Comparison of ENCODE assay signal across 11 cellular contexts in the genomic region with DNA sequence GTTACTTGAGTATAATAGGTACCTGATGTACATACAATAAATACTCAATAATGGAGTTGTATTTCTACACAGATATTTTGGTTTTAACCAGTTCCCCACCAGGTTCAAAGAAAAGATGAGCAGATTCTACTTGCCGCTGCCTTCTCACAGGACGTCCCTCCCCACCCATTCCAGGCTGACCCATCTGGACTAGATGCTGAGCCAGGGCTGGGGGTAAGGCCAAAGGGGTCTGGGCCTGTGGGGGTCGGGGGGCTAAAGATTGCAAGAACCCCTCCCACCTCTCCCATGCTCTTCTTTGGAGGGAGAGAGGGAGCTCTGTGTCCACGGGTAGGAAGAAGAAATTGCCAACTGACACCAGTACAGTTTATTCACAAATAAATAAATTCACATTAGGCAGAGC. TPM values are rescaled to one million over a fixed set of nuclear protein-coding genes. Genes with fewer than 3 reads are reported as not detected.
A peak's percentile ranks its signal among the peaks of the same experiment; 100 is the strongest.
DNase-seq lines count a peak whose midpoint lies in the region; ATAC-seq, FAIRE-seq and TF ChIP-seq lines count a peak whose summit lies in the region.
"Had no signal": no experiment of that assay in that cellular context is flagged by ENCODE, and none has a peak within 500 bp of the region (broad histone marks: within the 10 kb centered on the region; RNA-seq: fewer than 3 reads in every experiment).

No MANE protein-coding gene starts in this region.

- TF ChIP-seq CTCF in A549 (IDR thresholded peaks at IDR 0.05), result no peak
- no peak for TF ChIP-seq CTCF in HCT116 (IDR thresholded peaks at IDR 0.05 in 2 of 3, conservative IDR thresholded peaks at IDR 0.05 in 1 of 3; ENCODE audit: borderline replicate concordance in 1 of 3, insufficient read depth in 1 of 3, low read depth in 2 of 3, low read length in 2 of 3)
- TF ChIP-seq CTCF in astrocyte (IDR thresholded peaks at IDR 0.05; ENCODE audit: insufficient read depth, low read depth, low read length), result no peak

- intact Hi-C loops in HCT116 (cut with micrococcal nuclease), result loop anchor here (10.0 kb wide), 1 partner anchor 465 kb away; no protein-coding TSS in a partner anchor
- intact Hi-C loops in naive thymus-derived CD4-positive, alpha-beta T cell (cut with micrococcal nuclease), result no loop called here
- intact Hi-C loops in head of caudate nucleus (cut with DNase I), result no loop called here

- H3K36me3 Mint-ChIP-seq in astrocyte (ENCODE audit: low read depth, unreplicated experiment), result no peaks in the 10 kb centered on the region
- H3K36me3 Mint-ChIP-seq in naive thymus-derived CD4-positive, alpha-beta T cell, result no peaks in the 10 kb centered on the region

- ATAC-seq in A549 (no peak), HCT116 (no peak), GM18520 (IDR thresholded peaks at IDR 0.05; ENCODE audit: unreplicated experiment) (no peak)
- ATAC-seq in naive thymus-derived CD4-positive, alpha-beta T cell, result no peak

- H3K36me3 ChIP-seq in HCT116 (ENCODE audit: control insufficient read depth in 1 of 2, insufficient read depth in 2 of 2, low read length in 2 of 2) (no peaks in the 10 kb centered on the region), astrocyte (ENCODE audit: insufficient read depth, low read length) (no peaks in the 10 kb centered on the region)
- no peaks in the 10 kb centered on the region for H3K36me3 ChIP-seq in naive thymus-derived CD4-positive, alpha-beta T cell (ENCODE audit: control insufficient read depth in 2 of 3, insufficient read depth in 3 of 3, low read length in 3 of 3)

- H2AFZ ChIP-seq in HCT116 (ENCODE audit: low read depth, low read length, poor library complexity, severe bottlenecking) (peak overlapping the region; percentile 54), astrocyte (ENCODE audit: low read depth, low read length) (peak overlapping the region; percentile 88)

- H3K9me2 ChIP-seq in HCT116 (ENCODE audit: insufficient read depth), result no peaks in the 10 kb centered on the region

- H3K27ac Mint-ChIP-seq in astrocyte (ENCODE audit: unreplicated experiment), result no peak overlapping the region
- H3K27ac Mint-ChIP-seq in naive thymus-derived CD4-positive, alpha-beta T cell, result peak overlapping the region in 1 of 9 donors; percentile 53

- CTCF ChIA-PET in A549 (lab: Yijun Ruan, JAX), result interaction anchor here (0.7 to 17.7 kb wide), 13 partner anchors 8 to 471 kb away, joined by 3 to 491 read pairs (median 5); no protein-coding TSS in a partner anchor
- CTCF ChIA-PET in HCT116 (lab: Charles Lee), result interaction anchor here (1.4 to 2.6 kb wide), 4 partner anchors 9 to 139 kb away, joined by 4 to 15 read pairs (median 8); no protein-coding TSS in a partner anchor
- CTCF ChIA-PET in naive thymus-derived CD4-positive, alpha-beta T cell (lab: Charles Lee), result no interaction called here

- H3K27me3 ChIP-seq in HCT116 (ENCODE audit: insufficient read depth, low read length), result no peaks in the 10 kb centered on the region
- H3K27me3 ChIP-seq in astrocyte (ENCODE audit: insufficient read depth, low read length), result peaks cover 40% of the 10 kb centered on the region
- H3K27me3 ChIP-seq in naive thymus-derived CD4-positive, alpha-beta T cell (ENCODE audit: control insufficient read depth in 2 of 2, insufficient read depth in 2 of 2, low read length in 2 of 2), result no peaks in the 10 kb centered on the region

- WGBS in A549 (ENCODE audit: missing lambda C conversion rate), result 85% methylated on average over 4 of the region's 4 CpGs

- H4K20me1 ChIP-seq in HCT116 (ENCODE audit: insufficient read depth) (no peaks in the 10 kb centered on the region), astrocyte (ENCODE audit: insufficient read depth, low read length) (no peaks in the 10 kb centered on the region)

- BruUV-seq in HCT116 (replicated peaks; lab: Mats Ljungman, UMichigan), result no TSS peak

- peak overlapping the region; percentile 93 for H3K4me2 ChIP-seq in A549
- peak overlapping the region; percentile 98 for H3K4me2 ChIP-seq in HCT116 (ENCODE audit: low read length)
- peak overlapping the region; percentile 88 for H3K4me2 ChIP-seq in astrocyte (ENCODE audit: low read length)

- FAIRE-seq in A549 (lab: Jason Lieb, UNC), result no peak
- no peak for FAIRE-seq in astrocyte (lab: Jason Lieb, UNC)
- FAIRE-seq: K562 had no signal

- no peak for TF ChIP-seq RAD21 in A549 (conservative IDR thresholded peaks at IDR 0.05 in 1 of 2, IDR thresholded peaks at IDR 0.05 in 1 of 2)
- TF ChIP-seq RAD21 in HCT116 (IDR thresholded peaks at IDR 0.05; ENCODE audit: low read depth), result no peak

- H3K4me1 Mint-ChIP-seq in astrocyte (ENCODE audit: low read depth, unreplicated experiment), result no peaks in the 10 kb centered on the region
- peaks cover 0 to 8% (median 3%) of the 10 kb centered on the region in 7 donors for H3K4me1 Mint-ChIP-seq in naive thymus-derived CD4-positive, alpha-beta T cell

- DNase-seq in A549 (ENCODE audit: low read depth in 1 of 2, low spot score in 1 of 2), result no peak
- no peak for DNase-seq in HCT116 (ENCODE audit: low read depth, low spot score)
- DNase-seq in astrocyte (ENCODE audit: low read depth), result no peak
- DNase-seq in naive thymus-derived CD4-positive, alpha-beta T cell, result no peak
- no peak for DNase-seq in HuH-7 (ENCODE audit: low spot score)
- DNase-seq in head of caudate nucleus, result no peak
- no peak for DNase-seq in activated CD8-positive, alpha-beta memory T cell treated with anti-CD3 and anti-CD28 coated beads, Interleukin-2, amount 50 U/mL, for 4 hours
- DNase-seq: dermis blood vessel endothelial cell, occipital lobe had no signal

- H3K27ac ChIP-seq in A549 (peak overlapping the region in 1 of 2 experiments; percentile 91; a peak in 1 of 6 replicates), HCT116 (ENCODE audit: low read depth, low read length) (peak overlapping the region; percentile 74), astrocyte (ENCODE audit: low read depth, low read length) (no peak overlapping the region)
- no peak overlapping the region for H3K27ac ChIP-seq in naive thymus-derived CD4-positive, alpha-beta T cell (ENCODE audit: low read depth, low read length)

- H3K4me3 ChIP-seq in A549, result no peak overlapping the region; the same call in 2 of the 3 replicates
- peak overlapping the region; percentile 68 to 72 for H3K4me3 ChIP-seq in HCT116 (replicated peaks in 1 of 2; ENCODE audit: low read depth in 1 of 2, low read length in 2 of 2)
- no peak overlapping the region for H3K4me3 ChIP-seq in astrocyte (ENCODE audit: insufficient read depth, low read depth, low read length)
- no peak overlapping the region for H3K4me3 ChIP-seq in naive thymus-derived CD4-positive, alpha-beta T cell (ENCODE audit: low read length)
- H3K4me3 ChIP-seq: K562 had no signal

- TF ChIP-seq EP300 in A549 (IDR thresholded peaks at IDR 0.05), result no peak

- H3K4me3 Mint-ChIP-seq in astrocyte (ENCODE audit: unreplicated experiment), result peak overlapping the region; percentile 69
- peak overlapping the region; percentile 59 to 83 (median 70) for H3K4me3 Mint-ChIP-seq in naive thymus-derived CD4-positive, alpha-beta T cell

- H3K9ac ChIP-seq in HCT116 (ENCODE audit: low read length) (peak overlapping the region; percentile 79), astrocyte (ENCODE audit: low read length) (no peak overlapping the region)

- POLR2A ChIA-PET in A549 (lab: Yijun Ruan, JAX) (interaction anchor here (1.7 kb wide), 2 partner anchors 9 to 11 kb away, joined by 7 to 9 read pairs; no protein-coding TSS in a partner anchor), HCT116 (lab: Charles Lee) (no interaction called here)
- POLR2A ChIA-PET in naive thymus-derived CD4-positive, alpha-beta T cell (lab: Charles Lee), result no interaction called here

- RAD21 ChIA-PET in HCT116 (lab: Charles Lee; ENCODE audit: low non-redundant PET in 1 of 2, low total read pairs in 2 of 2, uncharacterized antibody in 2 of 2, unreplicated experiment in 2 of 2), result interaction anchor here in 1 of 2 experiments (0.7 kb wide), 2 partner anchors 102 to 325 kb away, joined by 4 read pairs; no protein-coding TSS in a partner anchor

- H3K27me3 Mint-ChIP-seq in astrocyte (ENCODE audit: low read depth, unreplicated experiment), result peaks cover 46% of the 10 kb centered on the region
- H3K27me3 Mint-ChIP-seq in naive thymus-derived CD4-positive, alpha-beta T cell, result peaks cover 0 to 39% (median 2%) of the 10 kb centered on the region in 5 donors

- no peaks in the 10 kb centered on the region for H3K9me3 Mint-ChIP-seq in astrocyte (ENCODE audit: unreplicated experiment)
- H3K9me3 Mint-ChIP-seq in naive thymus-derived CD4-positive, alpha-beta T cell, result no peaks in the 10 kb centered on the region

- no peak for TF ChIP-seq POLR2A in A549 (IDR thresholded peaks at IDR 0.05; ENCODE audit: low read length)
- TF ChIP-seq POLR2A in HCT116 (IDR thresholded peaks at IDR 0.05; ENCODE audit: borderline replicate concordance, extremely low read depth, insufficient read depth, insufficient read length), result no peak

- H3K79me2 ChIP-seq in HCT116 (ENCODE audit: insufficient read depth, low read length) (no peaks in the 10 kb centered on the region; the same call in 1 of the 2 replicates), astrocyte (ENCODE audit: insufficient read depth, low read length) (no peaks in the 10 kb centered on the region)

- H3K9me3 ChIP-seq in A549 (no peaks in the 10 kb centered on the region), HCT116 (ENCODE audit: control insufficient read depth in 1 of 2, insufficient read depth in 1 of 2, low read depth in 1 of 2, low read length in 2 of 2) (no peaks in the 10 kb centered on the region), astrocyte (ENCODE audit: insufficient read depth, low read depth, low read length) (no peaks in the 10 kb centered on the region)
- no peaks in the 10 kb centered on the region for H3K9me3 ChIP-seq in naive thymus-derived CD4-positive, alpha-beta T cell (ENCODE audit: control insufficient read depth in 2 of 3, low read length in 3 of 3)

- peaks cover 15% of the 10 kb centered on the region for H3K4me1 ChIP-seq in A549
- peaks cover 4 to 23% of the 10 kb centered on the region in 2 experiments; a peak in 2 of 4 replicates for H3K4me1 ChIP-seq in HCT116 (ENCODE audit: control insufficient read depth in 1 of 2, insufficient read depth in 2 of 2, low read length in 2 of 2)
- peaks cover 6% of the 10 kb centered on the region for H3K4me1 ChIP-seq in astrocyte (ENCODE audit: insufficient read depth, low read length)
- no peaks in the 10 kb centered on the region for H3K4me1 ChIP-seq in naive thymus-derived CD4-positive, alpha-beta T cell (ENCODE audit: control insufficient read depth in 2 of 2, insufficient read depth in 2 of 2, low read length in 2 of 2)

RNA-seq across cellular contexts. Expression of gene MESP1, which starts 1.5 kb away (rescaled TPM):
- 1.2 and 1.7 TPM in 2 replicates for polyA plus RNA-seq in A549 (2011; rRNA removed)
- polyA plus RNA-seq in A549 (2012; cell fraction: cytosol; rRNA removed), result 4.9 and 5.6 TPM in 2 replicates
- 3.3 and 4.5 TPM in 2 replicates for polyA plus RNA-seq in A549 (2012; cell fraction: nucleus; rRNA removed)
- polyA plus RNA-seq in A549 (2017; fragmentation: RNase III; extraction: RNeasy Plus Mini Kit Qiagen cat#74134 plus additional on column Dnase treatment), result 2.3 to 2.8 TPM (median 2.7 TPM) in 3 replicates
- 0.29 and 0.88 TPM in 2 replicates for polyA minus RNA-seq in A549 (2011; rRNA and poly(A)+ RNA removed)
- total RNA-seq in HCT116 (2021; ENCODE audit: unreplicated experiment), result 8.8 TPM
- polyA plus RNA-seq in HCT116 (2012), result 10.0 and 10.6 TPM in 2 replicates
- total RNA-seq in astrocyte, result not detected in 2 replicates
- total RNA-seq in naive thymus-derived CD4-positive, alpha-beta T cell, result 1 to 10 TPM in 1 of 5 experiments, under 1 TPM in 2, not detected in 2; 0.38 to 1.2 (median 0.50) TPM
- polyA plus RNA-seq in naive thymus-derived CD4-positive, alpha-beta T cell, result under 1 TPM; 0.17 to 0.38 TPM

RNA-seq across cellular contexts. Expression of gene MESP2, which starts 26.6 kb away (rescaled TPM):
- 0.22 and 0.24 TPM in 2 replicates for polyA plus RNA-seq in A549 (2011; rRNA removed)
- polyA plus RNA-seq in A549 (2012; cell fraction: cytosol; rRNA removed), result 0.18 and 0.29 TPM in 2 replicates
- polyA plus RNA-seq in A549 (2012; cell fraction: nucleus; rRNA removed), result 0.16 and 0.54 TPM in 2 replicates
- 0.50 to 0.57 TPM (median 0.53 TPM) in 3 replicates for polyA plus RNA-seq in A549 (2017; fragmentation: RNase III; extraction: RNeasy Plus Mini Kit Qiagen cat#74134 plus additional on column Dnase treatment)
- not detected in 2 replicates for polyA minus RNA-seq in A549 (2011; rRNA and poly(A)+ RNA removed)
- total RNA-seq in HCT116 (2021; ENCODE audit: unreplicated experiment), result 0.20 TPM
- 0.09 and 0.51 TPM in 2 replicates for polyA plus RNA-seq in HCT116 (2012)
- not detected in 2 replicates for total RNA-seq in astrocyte
- total RNA-seq in naive thymus-derived CD4-positive, alpha-beta T cell, result not detected
- not detected for polyA plus RNA-seq in naive thymus-derived CD4-positive, alpha-beta T cell
- total RNA-seq: dermis blood vessel endothelial cell, occipital lobe had no signal

RNA-seq across cellular contexts. Expression of gene WDR93, which starts 58.9 kb away (rescaled TPM):
- polyA plus RNA-seq in A549 (2011; rRNA removed), result 0.26 and 0.38 TPM in 2 replicates
- polyA plus RNA-seq in A549 (2012; cell fraction: cytosol; rRNA removed), result 0.09 and 0.12 TPM in 2 replicates
- 0.06 and 0.07 TPM in 2 replicates for polyA plus RNA-seq in A549 (2012; cell fraction: nucleus; rRNA removed)
- 0.10 to 0.16 TPM (median 0.12 TPM) in 3 replicates for polyA plus RNA-seq in A549 (2017; fragmentation: RNase III; extraction: RNeasy Plus Mini Kit Qiagen cat#74134 plus additional on column Dnase treatment)
- 0.19 and 0.29 TPM in 2 replicates for polyA minus RNA-seq in A549 (2011; rRNA and poly(A)+ RNA removed)
- total RNA-seq in HCT116 (2021; ENCODE audit: unreplicated experiment), result 0.42 TPM
- 0.38 and 0.39 TPM in 2 replicates for polyA plus RNA-seq in HCT116 (2012)
- not detected in 2 replicates for total RNA-seq in astrocyte
- total RNA-seq in naive thymus-derived CD4-positive, alpha-beta T cell, result under 1 TPM in 1 of 5 experiments, not detected in 4; 0.27 TPM
- polyA plus RNA-seq in naive thymus-derived CD4-positive, alpha-beta T cell, result not detected
- total RNA-seq: dermis blood vessel endothelial cell, K562 had no signal
- polyA plus RNA-seq: K562 had no signal

RNA-seq across cellular contexts. Expression of gene PEX11A, which starts 59.0 kb away (rescaled TPM):
- polyA plus RNA-seq in A549 (2011; rRNA removed) (8.1 and 11.3 TPM in 2 replicates), A549 (2017; fragmentation: RNase III; extraction: RNeasy Plus Mini Kit Qiagen cat#74134 plus additional on column Dnase treatment) (5.2 to 6.3 TPM (median 6.0 TPM) in 3 replicates)
- 3.2 TPM in 2 replicates for polyA plus RNA-seq in A549 (2012; cell fraction: cytosol; rRNA removed)
- polyA plus RNA-seq in A549 (2012; cell fraction: nucleus; rRNA removed), result 1.7 and 2.0 TPM in 2 replicates
- 6.7 and 10.0 TPM in 2 replicates for polyA minus RNA-seq in A549 (2011; rRNA and poly(A)+ RNA removed)
- total RNA-seq in HCT116 (2021; ENCODE audit: unreplicated experiment) (7.1 TPM), astrocyte (2.1 and 2.5 TPM in 2 replicates)
- 4.3 and 6.6 TPM in 2 replicates for polyA plus RNA-seq in HCT116 (2012)
- total RNA-seq in naive thymus-derived CD4-positive, alpha-beta T cell, result 1 to 10 TPM in 4 of 5 experiments, under 1 TPM in 1; 0.92 to 4.6 (median 2.0) TPM
- polyA plus RNA-seq in naive thymus-derived CD4-positive, alpha-beta T cell, result 1 to 10 TPM; 1.2 to 2.4 TPM
- total RNA-seq: K562 had no signal
- polyA plus RNA-seq: K562 had no signal

Comparison
In these comparisons a context has a peak if more than half of its experiments do, and no peak if none do; other contexts are left out.
1. H3K4me3 ChIP-seq: peak in HCT116 (2 of 2); none in A549 (single experiment), astrocyte (single experiment) and naive thymus-derived CD4-positive, alpha-beta T cell (single experiment).
2. Peak in every context shown above with its lines, with median percentiles within 50 percentile points of each other: H3K4me2 ChIP-seq.